10 cellular contexts compared by ENCODE assay signal in the genomic region with DNA sequence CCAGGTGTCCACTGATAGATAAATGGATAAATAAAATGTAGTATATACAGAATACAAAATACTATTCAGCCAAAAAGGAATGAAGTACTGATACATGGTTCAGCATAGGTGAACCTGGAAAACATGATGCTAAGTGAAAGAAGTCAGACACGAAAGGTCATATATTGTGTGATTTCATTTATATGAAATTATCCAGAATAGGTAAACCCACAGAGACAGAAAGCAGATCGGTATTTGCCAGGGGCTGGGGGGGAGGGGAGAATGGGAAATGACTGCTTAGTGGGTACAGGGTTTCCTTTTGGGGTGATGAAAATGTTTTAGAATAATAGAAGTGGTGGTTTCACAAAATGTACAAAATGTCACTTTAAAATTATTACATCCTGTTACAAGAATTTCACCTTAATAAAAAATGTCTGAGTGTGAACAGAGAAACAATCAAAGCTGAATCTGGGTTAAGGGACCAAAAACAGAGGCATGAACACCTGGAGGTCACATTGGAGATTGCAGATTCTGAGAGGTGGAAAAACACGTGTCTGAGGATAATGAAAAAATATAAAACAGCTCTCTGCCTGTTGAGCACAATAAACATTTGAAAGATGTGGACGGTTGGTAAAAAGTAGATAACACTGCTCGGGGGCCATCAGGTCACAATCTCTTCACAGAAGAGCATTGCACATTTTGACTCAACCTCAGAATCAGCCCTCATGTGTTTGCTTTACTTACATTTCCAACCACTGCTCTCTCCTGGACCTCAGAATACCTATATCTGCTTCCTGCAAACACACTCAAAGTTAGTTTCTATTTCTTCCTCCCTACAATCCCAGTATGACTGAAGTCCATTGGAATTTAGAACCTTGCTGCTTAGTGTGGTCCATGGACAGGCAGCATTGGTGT. TPM values are rescaled to one million over a fixed set of nuclear protein-coding genes. Genes with fewer than 3 reads are reported as not detected.
DNase-seq lines count a peak whose midpoint lies in the region; ATAC-seq and TF ChIP-seq lines count a peak whose summit lies in the region.
"Had no signal": no experiment of that assay in that cellular context is flagged by ENCODE, and none has a peak within 500 bp of the region (broad histone marks: within the 10 kb centered on the region; RNA-seq: fewer than 3 reads in every experiment).

No MANE protein-coding gene starts in this region.

- TF ChIP-seq CTCF in GM12873 (IDR thresholded peaks at IDR 0.05; ENCODE audit: insufficient read depth, low read depth, low read length, missing control alignments) (peak; percentile 46), foreskin fibroblast (IDR thresholded peaks at IDR 0.05; ENCODE audit: low read depth, low read length) (no peak)

- no peaks in the 10 kb centered on the region for H3K36me3 ChIP-seq in mucosa of rectum (ENCODE audit: control insufficient read depth in 2 of 2, insufficient read depth in 2 of 2, low read length in 2 of 2)

- no peak overlapping the region for H3K9ac ChIP-seq in mucosa of rectum (ENCODE audit: low read depth in 1 of 2, low read length in 2 of 2)

- peaks cover 0 to 5% of the 10 kb centered on the region in 2 donors for H3K4me1 ChIP-seq in mucosa of rectum (ENCODE audit: control insufficient read depth in 2 of 2, insufficient read depth in 2 of 2, low read length in 2 of 2)

- H3K27me3 Mint-ChIP-seq in activated CD8-positive, alpha-beta T cell treated with anti-CD3 and anti-CD28 coated beads, Interleukin-2, amount 10 ng/mL, durations not matched to agents 7 days and 5 days (ENCODE audit: low read depth) = no peaks in the 10 kb centered on the region

- CTCF ChIA-PET in activated CD8-positive, alpha-beta T cell treated with anti-CD3 and anti-CD28 coated beads, Interleukin-2, amount 10 ng/mL, durations not matched to agents 7 days and 5 days (lab: Charles Lee) = interaction anchor here (0.6 to 2.0 kb wide), 13 partner anchors 10 to 91 kb away, joined by 3 to 11 read pairs (median 3); no protein-coding TSS in a partner anchor

- peaks cover 90% of the 10 kb centered on the region for H3K4me1 Mint-ChIP-seq in activated CD8-positive, alpha-beta T cell treated with anti-CD3 and anti-CD28 coated beads, Interleukin-2, amount 10 ng/mL, durations not matched to agents 7 days and 5 days (ENCODE audit: low read depth)

- peaks cover 16% of the 10 kb centered on the region for H3K9me3 Mint-ChIP-seq in activated CD8-positive, alpha-beta T cell treated with anti-CD3 and anti-CD28 coated beads, Interleukin-2, amount 10 ng/mL, durations not matched to agents 7 days and 5 days (ENCODE audit: insufficient read depth)

- peak overlapping the region; percentile 93 for H3K27ac Mint-ChIP-seq in activated CD8-positive, alpha-beta T cell treated with anti-CD3 and anti-CD28 coated beads, Interleukin-2, amount 10 ng/mL, durations not matched to agents 7 days and 5 days

- POLR2A ChIA-PET in activated CD8-positive, alpha-beta T cell treated with anti-CD3 and anti-CD28 coated beads, Interleukin-2, amount 10 ng/mL, durations not matched to agents 7 days and 5 days (lab: Charles Lee) = interaction anchor here (0.7 to 0.9 kb wide), 3 partner anchors 9 to 49 kb away, joined by 3 to 4 read pairs (median 3); no protein-coding TSS in a partner anchor

- DNase-seq in activated CD8-positive, alpha-beta T cell treated with anti-CD3 and anti-CD28 coated beads, Interleukin-2, amount 10 ng/mL, durations not matched to agents 7 days and 5 days = peak; percentile 48
- no peak for DNase-seq in RPMI8226
- no peak for DNase-seq in germinal center (ENCODE audit: low spot score)
- no peak for DNase-seq in foreskin fibroblast
- DNase-seq: hypothalamus, NCI-H2081 had no signal

- H3K27ac ChIP-seq in mucosa of rectum (ENCODE audit: low read depth in 2 of 2, low read length in 2 of 2) = peak overlapping the region; percentile 39 to 52

- H3K4me3 Mint-ChIP-seq in activated CD8-positive, alpha-beta T cell treated with anti-CD3 and anti-CD28 coated beads, Interleukin-2, amount 10 ng/mL, durations not matched to agents 7 days and 5 days = peak overlapping the region; percentile 83

- no peaks in the 10 kb centered on the region for H3K27me3 ChIP-seq in mucosa of rectum (ENCODE audit: control insufficient read depth in 2 of 2, insufficient read depth in 2 of 2, low read length in 2 of 2)

- peaks cover 47% of the 10 kb centered on the region for H3K36me3 Mint-ChIP-seq in activated CD8-positive, alpha-beta T cell treated with anti-CD3 and anti-CD28 coated beads, Interleukin-2, amount 10 ng/mL, durations not matched to agents 7 days and 5 days (ENCODE audit: low read depth)

- peak; percentile 43 for ATAC-seq in HG03108 (IDR thresholded peaks at IDR 0.05; ENCODE audit: unreplicated experiment)
- peak; percentile 65 for ATAC-seq in activated CD8-positive, alpha-beta T cell treated with anti-CD3 and anti-CD28 coated beads, Interleukin-2, amount 10 ng/mL, durations not matched to agents 7 days and 5 days
- ATAC-seq in HG03354 (IDR thresholded peaks at IDR 0.05; ENCODE audit: poor library complexity, severe bottlenecking, unreplicated experiment) = no peak

- H3K9me3 ChIP-seq in mucosa of rectum (ENCODE audit: control insufficient read depth in 2 of 2, low read length in 2 of 2) = no peaks in the 10 kb centered on the region

- H3K4me3 ChIP-seq in mucosa of rectum (ENCODE audit: low read length in 2 of 2) (peak overlapping the region; percentile 26 to 44), foreskin fibroblast (ENCODE audit: low read depth in 1 of 2, low read length in 2 of 2) (no peak overlapping the region)

RNA-seq across cellular contexts. Expression of gene SLAMF6, which starts 3.3 kb away (rescaled TPM):
- 10 to 100 TPM; 23.9 to 24.7 TPM for total RNA-seq in activated CD8-positive, alpha-beta T cell treated with anti-CD3 and anti-CD28 coated beads, Interleukin-2, amount 10 ng/mL, durations not matched to agents 7 days and 5 days

RNA-seq across cellular contexts. Expression of gene CD84, which starts 59.5 kb away (rescaled TPM):
- total RNA-seq in activated CD8-positive, alpha-beta T cell treated with anti-CD3 and anti-CD28 coated beads, Interleukin-2, amount 10 ng/mL, durations not matched to agents 7 days and 5 days = 10 to 100 TPM; 14.0 to 15.4 TPM

Comparison
In these comparisons a context has a peak if more than half of its experiments do, and no peak if none do; other contexts are left out.
1. H3K4me3 ChIP-seq: peak in mucosa of rectum (2 of 2); none in foreskin fibroblast (0 of 2).